ENCODE assay signal across 8 cellular contexts in genomic region chr3:9826815-9827574, GRCh38. TPM values are rescaled to one million over a fixed set of nuclear protein-coding genes. Genes with fewer than 3 reads are reported as not detected.
DNase-seq lines count a peak whose midpoint lies in the region; ATAC-seq and TF ChIP-seq lines count a peak whose summit lies in the region.

No MANE protein-coding gene starts in this region.

- peak; percentile 82 for DNase-seq in activated CD4-positive, alpha-beta T cell treated with anti-CD3 and anti-CD28 coated beads, Interleukin-2, amount 10 ng/mL, durations not matched to agents 24 days and 14 days
- no peak for DNase-seq in activated CD4-positive, alpha-beta T cell treated with anti-CD3 and anti-CD28 coated beads, Interleukin-2, amount 50 U/mL, for 4 hours
- no peak for DNase-seq in Panc1 (ENCODE audit: low read depth, low spot score)
- peak; percentile 84 for DNase-seq in endodermal cell
- DNase-seq in stimulated activated effector memory CD8-positive, alpha-beta T cell treated with anti-CD3 and anti-CD28 coated beads, Interleukin-12 subunit alpha, Interleukin-12 subunit beta, amount 100 ng/mL, for 72 hours (ENCODE audit: low spot score in 2 of 2): no peak
- DNase-seq in NCI-H345 (lab: John Stamatoyannopoulos, UW): no peak
- DNase-seq in NCI-H2081 treated with DMSO at 0.1 percent for 48 hours (lab: John Stamatoyannopoulos, UW): no peak
- DNase-seq in NCI-H526 treated with DMSO at 0.1 percent for 48 hours (lab: John Stamatoyannopoulos, UW): no peak

- H3K36me3 Mint-ChIP-seq in activated CD4-positive, alpha-beta T cell treated with anti-CD3 and anti-CD28 coated beads, Interleukin-2, amount 10 ng/mL, durations not matched to agents 24 days and 14 days (ENCODE audit: low read depth): peaks cover 14% of the 10 kb centered on the region
- H3K36me3 Mint-ChIP-seq in endodermal cell (ENCODE audit: low read depth): peaks cover 3% of the 10 kb centered on the region
- H3K36me3 Mint-ChIP-seq in stimulated activated effector memory CD8-positive, alpha-beta T cell treated with anti-CD3 and anti-CD28 coated beads, Interleukin-12 subunit alpha, Interleukin-12 subunit beta, amount 100 ng/mL, for 72 hours: peaks cover 38% of the 10 kb centered on the region

- H3K27ac ChIP-seq in Panc1 (ENCODE audit: low read length) (no peak overlapping the region), endodermal cell (ENCODE audit: low read depth, low read length) (no peak overlapping the region)

- no peak overlapping the region for H3K27ac Mint-ChIP-seq in activated CD4-positive, alpha-beta T cell treated with anti-CD3 and anti-CD28 coated beads, Interleukin-2, amount 10 ng/mL, durations not matched to agents 24 days and 14 days
- no peak overlapping the region for H3K27ac Mint-ChIP-seq in endodermal cell
- H3K27ac Mint-ChIP-seq in stimulated activated effector memory CD8-positive, alpha-beta T cell treated with anti-CD3 and anti-CD28 coated beads, Interleukin-12 subunit alpha, Interleukin-12 subunit beta, amount 100 ng/mL, for 72 hours: no peak overlapping the region

- H3K27me3 Mint-ChIP-seq in activated CD4-positive, alpha-beta T cell treated with anti-CD3 and anti-CD28 coated beads, Interleukin-2, amount 10 ng/mL, durations not matched to agents 24 days and 14 days: no peaks in the 10 kb centered on the region
- no peaks in the 10 kb centered on the region for H3K27me3 Mint-ChIP-seq in endodermal cell (ENCODE audit: insufficient read depth)

- peak; percentile 82 for ATAC-seq in Panc1
- peak; percentile 73 for ATAC-seq in stimulated activated effector memory CD8-positive, alpha-beta T cell treated with anti-CD3 and anti-CD28 coated beads, Interleukin-12 subunit alpha, Interleukin-12 subunit beta, amount 100 ng/mL, for 72 hours

- TF ChIP-seq CTCF in Panc1 (IDR thresholded peaks at IDR 0.05) (no peak; the same call in 1 of the 2 replicates), endodermal cell (conservative IDR thresholded peaks at IDR 0.05) (peak; percentile 73)

- in situ Hi-C loops in Panc1 (cut with HindIII; ENCODE audit: low pct_unique_long_range_greater_than_20kb, low sequenced_read_pairs): no loop called here

- POLR2A ChIA-PET in Panc1 (lab: Charles Lee): no interaction called here

- BruUV-seq in Panc1 (replicated peaks; lab: Mats Ljungman, UMichigan): no TSS peak

- no peaks in the 10 kb centered on the region for H3K9me3 ChIP-seq in Panc1 (ENCODE audit: control insufficient read depth, insufficient read depth, low read depth, low read length)
- H3K9me3 ChIP-seq in endodermal cell (ENCODE audit: control insufficient read depth, low read length): no peaks in the 10 kb centered on the region

- no peak overlapping the region for H3K4me3 Mint-ChIP-seq in activated CD4-positive, alpha-beta T cell treated with anti-CD3 and anti-CD28 coated beads, Interleukin-2, amount 10 ng/mL, durations not matched to agents 24 days and 14 days
- no peak overlapping the region for H3K4me3 Mint-ChIP-seq in endodermal cell
- no peak overlapping the region for H3K4me3 Mint-ChIP-seq in stimulated activated effector memory CD8-positive, alpha-beta T cell treated with anti-CD3 and anti-CD28 coated beads, Interleukin-12 subunit alpha, Interleukin-12 subunit beta, amount 100 ng/mL, for 72 hours

- CTCF ChIA-PET in Panc1 (lab: Charles Lee): interaction anchor here (0.6 to 0.8 kb wide), 5 partner anchors 12 to 189 kb away, joined by 3 to 8 read pairs (median 5); no protein-coding TSS in a partner anchor

- H3K27me3 ChIP-seq in Panc1 (ENCODE audit: control insufficient read depth, insufficient read depth, low read length) (no peaks in the 10 kb centered on the region), endodermal cell (ENCODE audit: control insufficient read depth, insufficient read depth, low read length, poor library complexity, severe bottlenecking) (no peaks in the 10 kb centered on the region)

- no peaks in the 10 kb centered on the region for H3K4me1 ChIP-seq in Panc1 (ENCODE audit: control insufficient read depth, insufficient read depth, low read length)
- no peaks in the 10 kb centered on the region for H3K4me1 ChIP-seq in endodermal cell (ENCODE audit: control insufficient read depth, insufficient read depth, low read length)

- H3K9ac ChIP-seq in endodermal cell (ENCODE audit: extremely low read depth, low read length, poor library complexity, severe bottlenecking): no peak overlapping the region

- intact Hi-C loops in activated CD4-positive, alpha-beta T cell treated with anti-CD3 and anti-CD28 coated beads, Interleukin-2, amount 10 ng/mL, durations not matched to agents 24 days and 14 days (cut with micrococcal nuclease): no loop called here
- intact Hi-C loops in Panc1 (cut with micrococcal nuclease; ENCODE audit: unreplicated experiment): no loop called here

- WGBS in endodermal cell (ENCODE audit: insufficient coverage in 1 of 2, insufficient read length in 1 of 2), 2 experiments: 85 to 86% methylated on average over 19 to 20 of the region's 20 CpGs

- H3K4me3 ChIP-seq in Panc1 (ENCODE audit: low read depth in 2 of 2, low read length in 2 of 2): no peak overlapping the region
- no peak overlapping the region for H3K4me3 ChIP-seq in endodermal cell (ENCODE audit: low read length)

- peaks cover 4% of the 10 kb centered on the region for H3K4me1 Mint-ChIP-seq in activated CD4-positive, alpha-beta T cell treated with anti-CD3 and anti-CD28 coated beads, Interleukin-2, amount 10 ng/mL, durations not matched to agents 24 days and 14 days
- no peaks in the 10 kb centered on the region for H3K4me1 Mint-ChIP-seq in endodermal cell
- peaks cover 5% of the 10 kb centered on the region for H3K4me1 Mint-ChIP-seq in stimulated activated effector memory CD8-positive, alpha-beta T cell treated with anti-CD3 and anti-CD28 coated beads, Interleukin-12 subunit alpha, Interleukin-12 subunit beta, amount 100 ng/mL, for 72 hours

- H3K9me3 Mint-ChIP-seq in activated CD4-positive, alpha-beta T cell treated with anti-CD3 and anti-CD28 coated beads, Interleukin-2, amount 10 ng/mL, durations not matched to agents 24 days and 14 days: no peaks in the 10 kb centered on the region
- no peaks in the 10 kb centered on the region for H3K9me3 Mint-ChIP-seq in endodermal cell
- no peaks in the 10 kb centered on the region for H3K9me3 Mint-ChIP-seq in stimulated activated effector memory CD8-positive, alpha-beta T cell treated with anti-CD3 and anti-CD28 coated beads, Interleukin-12 subunit alpha, Interleukin-12 subunit beta, amount 100 ng/mL, for 72 hours

- H3K36me3 ChIP-seq in Panc1 (ENCODE audit: control insufficient read depth, insufficient read depth, low read length): no peaks in the 10 kb centered on the region
- H3K36me3 ChIP-seq in endodermal cell (ENCODE audit: control insufficient read depth, insufficient read depth, low read length): no peaks in the 10 kb centered on the region

RNA-seq across cellular contexts. Expression of gene RPUSD3, which starts 16.8 kb away (rescaled TPM):
- 84.3 and 85.7 TPM in 2 replicates for total RNA-seq in activated CD4-positive, alpha-beta T cell treated with anti-CD3 and anti-CD28 coated beads, Interleukin-2, amount 10 ng/mL, durations not matched to agents 24 days and 14 days
- total RNA-seq in Panc1 (2021; ENCODE audit: unreplicated experiment): 40.4 TPM
- 33.4 TPM for polyA plus RNA-seq in Panc1 (2012; ENCODE audit: insufficient read length)
- 10 to 100 TPM; 56.9 to 67.1 TPM for total RNA-seq in endodermal cell
- polyA plus RNA-seq in endodermal cell (2013, experiment 1 of 2): 52.2 TPM
- 47.5 TPM for polyA plus RNA-seq in endodermal cell (2013, experiment 2 of 2)

RNA-seq across cellular contexts. Expression of gene TTLL3, which starts 16.9 kb away (rescaled TPM):
- 33.2 and 37.7 TPM in 2 replicates for total RNA-seq in activated CD4-positive, alpha-beta T cell treated with anti-CD3 and anti-CD28 coated beads, Interleukin-2, amount 10 ng/mL, durations not matched to agents 24 days and 14 days
- 15.7 TPM for total RNA-seq in Panc1 (2021; ENCODE audit: unreplicated experiment)
- polyA plus RNA-seq in Panc1 (2012; ENCODE audit: insufficient read length): 10.0 TPM
- 10 to 100 TPM; 21.6 to 35.0 TPM for total RNA-seq in endodermal cell
- 32.0 TPM for polyA plus RNA-seq in endodermal cell (2013, experiment 1 of 2)
- polyA plus RNA-seq in endodermal cell (2013, experiment 2 of 2): 27.1 TPM

RNA-seq across cellular contexts. Expression of gene ARPC4, which starts 34.1 kb away (rescaled TPM):
- 263 and 267 TPM in 2 replicates for total RNA-seq in activated CD4-positive, alpha-beta T cell treated with anti-CD3 and anti-CD28 coated beads, Interleukin-2, amount 10 ng/mL, durations not matched to agents 24 days and 14 days
- total RNA-seq in Panc1 (2021; ENCODE audit: unreplicated experiment) (117 TPM), endodermal cell (100 to 1,000 TPM; 150 to 153 TPM)
- 128 TPM for polyA plus RNA-seq in Panc1 (2012; ENCODE audit: insufficient read length)
- polyA plus RNA-seq in endodermal cell (2013, experiment 1 of 2): 114 TPM
- 116 TPM for polyA plus RNA-seq in endodermal cell (2013, experiment 2 of 2)

RNA-seq across cellular contexts. Expression of gene TADA3, which starts 34.7 kb away (rescaled TPM):
- 63.4 and 64.6 TPM in 2 replicates for total RNA-seq in activated CD4-positive, alpha-beta T cell treated with anti-CD3 and anti-CD28 coated beads, Interleukin-2, amount 10 ng/mL, durations not matched to agents 24 days and 14 days
- total RNA-seq in Panc1 (2021; ENCODE audit: unreplicated experiment) (61.3 TPM), endodermal cell (10 to 100 TPM; 52.4 to 62.0 TPM)
- polyA plus RNA-seq in Panc1 (2012; ENCODE audit: insufficient read length): 94.0 TPM
- polyA plus RNA-seq in endodermal cell (2013, experiment 1 of 2): 84.8 TPM
- polyA plus RNA-seq in endodermal cell (2013, experiment 2 of 2): 74.3 TPM

RNA-seq across cellular contexts. Expression of gene CIDEC, which starts 53.1 kb away (rescaled TPM):
- total RNA-seq in activated CD4-positive, alpha-beta T cell treated with anti-CD3 and anti-CD28 coated beads, Interleukin-2, amount 10 ng/mL, durations not matched to agents 24 days and 14 days: not detected in 2 replicates
- not detected for total RNA-seq in Panc1 (2021; ENCODE audit: unreplicated experiment)
- polyA plus RNA-seq in Panc1 (2012; ENCODE audit: insufficient read length): 0.35 TPM
- total RNA-seq in endodermal cell: not detected
- polyA plus RNA-seq in endodermal cell (2013, experiment 1 of 2): not detected
- not detected for polyA plus RNA-seq in endodermal cell (2013, experiment 2 of 2)

Comparison
In these comparisons a context has a peak if more than half of its experiments do, and no peak if none do; other contexts are left out.
1. DNase-seq: peak in activated CD4-positive, alpha-beta T cell treated with anti-CD3 and anti-CD28 coated beads, Interleukin-2, amount 10 ng/mL, durations not matched to agents 24 days and 14 days (single experiment) and endodermal cell (single experiment); none in activated CD4-positive, alpha-beta T cell treated with anti-CD3 and anti-CD28 coated beads, Interleukin-2, amount 50 U/mL, for 4 hours (0 of 2), Panc1 (single experiment), stimulated activated effector memory CD8-positive, alpha-beta T cell treated with anti-CD3 and anti-CD28 coated beads, Interleukin-12 subunit alpha, Interleukin-12 subunit beta, amount 100 ng/mL, for 72 hours (0 of 2), NCI-H345 (single experiment), NCI-H2081 treated with DMSO at 0.1 percent for 48 hours (single experiment) and NCI-H526 treated with DMSO at 0.1 percent for 48 hours (single experiment).